17 cellular contexts compared by ENCODE assay signal in the genomic region with DNA sequence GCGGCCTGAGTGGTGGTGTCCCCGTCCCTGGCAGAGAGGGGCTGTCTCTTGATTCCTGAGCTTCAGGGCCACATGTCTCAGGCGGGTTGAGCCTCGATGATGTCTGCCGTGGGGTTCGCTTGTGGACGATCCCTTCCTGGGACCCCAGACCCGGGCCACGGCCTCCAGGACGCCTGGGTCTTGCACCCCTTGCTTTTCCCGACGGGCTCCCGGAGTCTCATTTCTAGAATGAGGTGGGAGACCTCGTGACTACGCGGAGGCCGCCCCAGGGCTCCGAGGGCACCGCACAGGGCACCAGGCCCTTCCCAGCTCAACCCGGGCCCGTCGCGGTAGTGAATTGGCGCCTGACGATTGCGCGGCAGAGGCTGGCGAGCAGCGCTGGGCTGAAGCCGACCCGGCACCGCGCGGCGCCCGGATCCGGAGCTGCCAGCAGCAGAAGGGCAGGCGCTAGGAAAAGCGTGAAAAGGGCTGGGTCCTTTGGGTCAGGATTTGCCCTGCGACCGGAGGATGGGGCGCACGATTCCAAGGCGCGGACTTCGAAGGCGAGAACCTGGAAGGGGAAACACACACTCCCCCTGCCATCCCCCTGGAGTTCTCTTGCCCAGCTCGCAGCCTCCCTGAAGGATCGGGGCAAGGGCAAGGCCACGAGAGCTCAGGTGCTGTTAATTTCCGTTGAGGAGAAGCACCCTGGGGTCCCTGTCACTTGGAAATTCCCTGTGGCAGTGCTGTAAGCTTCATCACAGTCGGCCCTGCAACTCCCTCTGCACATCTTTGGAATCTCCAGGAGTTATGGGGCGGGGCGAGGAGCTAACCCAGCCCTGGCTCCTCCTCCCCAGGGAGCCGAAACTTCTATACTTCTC. TPM values are rescaled to one million over a fixed set of nuclear protein-coding genes. Genes with fewer than 3 reads are reported as not detected.
DNase-seq lines count a peak whose midpoint lies in the region; ATAC-seq, FAIRE-seq and TF ChIP-seq lines count a peak whose summit lies in the region.
"Had no signal": no experiment of that assay in that cellular context is flagged by ENCODE, and none has a peak within 500 bp of the region (broad histone marks: within the 10 kb centered on the region; RNA-seq: fewer than 3 reads in every experiment).

No MANE protein-coding gene starts in this region.

- H3K36me3 ChIP-seq in HUES48 (ENCODE audit: control insufficient read depth, insufficient read depth, low read length) (no peaks in the 10 kb centered on the region), osteoblast (ENCODE audit: insufficient read depth, low read length) (no peaks in the 10 kb centered on the region)
- H3K36me3 ChIP-seq: tibial artery had no signal

- POLR2A ChIA-PET in CD4-positive, alpha-beta T cell (lab: Charles Lee), result no interaction called here

- no peak overlapping the region for H3K27ac ChIP-seq in CD4-positive, alpha-beta T cell (ENCODE audit: low read depth, low read length)
- H3K27ac ChIP-seq in HUES48 (ENCODE audit: low read depth, low read length), result no peak overlapping the region
- H3K27ac ChIP-seq in osteoblast (ENCODE audit: low read depth, low read length), result no peak overlapping the region
- H3K27ac ChIP-seq: tibial artery had no signal

- H3K27me3 Mint-ChIP-seq in CD4-positive, alpha-beta T cell, result peaks cover 96% of the 10 kb centered on the region
- peaks cover 37% of the 10 kb centered on the region for H3K27me3 Mint-ChIP-seq in glutamatergic neuron (ENCODE audit: unreplicated experiment)

- intact Hi-C loops in CD4-positive, alpha-beta T cell (cut with DNase I, micrococcal nuclease), result no loop called here

- H3K9me3 Mint-ChIP-seq in CD4-positive, alpha-beta T cell, result peaks cover 2% of the 10 kb centered on the region
- H3K9me3 Mint-ChIP-seq in glutamatergic neuron (ENCODE audit: unreplicated experiment), result peaks cover 7% of the 10 kb centered on the region

- H3K4me1 Mint-ChIP-seq in CD4-positive, alpha-beta T cell (ENCODE audit: low read depth), result peaks cover 8% of the 10 kb centered on the region
- H3K4me1 Mint-ChIP-seq in glutamatergic neuron (ENCODE audit: low read depth, unreplicated experiment), result peaks cover 1% of the 10 kb centered on the region

- H3K4me1 ChIP-seq in HUES48 (ENCODE audit: control insufficient read depth, insufficient read depth, low read length) (peaks cover 8% of the 10 kb centered on the region; the same call in 1 of the 2 replicates), osteoblast (ENCODE audit: insufficient read depth, low read length) (peaks cover 7% of the 10 kb centered on the region)

- H3K4me3 ChIP-seq in HUES48 (ENCODE audit: low read depth, low read length) (peak overlapping the region; percentile 44), epithelial cell of esophagus (ENCODE audit: low read length) (no peak overlapping the region), osteoblast (ENCODE audit: insufficient read depth, low read length) (no peak overlapping the region)
- H3K4me3 ChIP-seq: K562, tibial artery had no signal

- in situ Hi-C loops in KBM-7 (cut with MboI; ENCODE audit: low pct_unique_long_range_greater_than_20kb, low sequenced_read_pairs), result no loop called here

- no peak for DNase-seq in CD4-positive, alpha-beta T cell
- DNase-seq in epithelial cell of esophagus (ENCODE audit: low read depth) (peak; percentile 30), osteoblast (ENCODE audit: insufficient read length, low spot score, missing footprints) (peak; percentile 72), KBM-7 (no peak), frontal cortex (ENCODE audit: low spot score in 2 of 2) (no peak), glutamatergic neuron (no peak)
- DNase-seq: activated CD8-positive, alpha-beta memory T cell treated with anti-CD3 and anti-CD28 coated beads, Interleukin-2, amount 50 U/mL, for 48 hours; CD4-positive, CD25-positive, alpha-beta regulatory T cell; central memory CD4-positive, alpha-beta T cell; NCI-H1417; stimulated activated CD8-positive, alpha-beta memory T cell treated with anti-CD3 and anti-CD28 coated beads, Interleukin-4, amount 100 ng/mL, for 48 hours; tibial artery had no signal

- FAIRE-seq in frontal cortex (lab: Jason Lieb, UNC), result no peak
- FAIRE-seq: G401.6, K562 had no signal

- no peaks in the 10 kb centered on the region for H4K20me1 ChIP-seq in osteoblast (ENCODE audit: insufficient read depth, low read length)

- H3K36me3 Mint-ChIP-seq in CD4-positive, alpha-beta T cell (ENCODE audit: low read depth), result no peaks in the 10 kb centered on the region
- H3K36me3 Mint-ChIP-seq in glutamatergic neuron (ENCODE audit: unreplicated experiment), result no peaks in the 10 kb centered on the region
- H3K36me3 Mint-ChIP-seq: CD4-positive, CD25-positive, alpha-beta regulatory T cell had no signal

- H3K9ac ChIP-seq in HUES48 (ENCODE audit: low read depth, low read length), result no peak overlapping the region

- CTCF ChIA-PET in CD4-positive, alpha-beta T cell (lab: Charles Lee), result interaction anchor here (1.4 kb wide), 1 partner anchor 51 kb away, joined by 4 read pairs; no protein-coding TSS in a partner anchor

- H3K79me2 ChIP-seq in osteoblast (ENCODE audit: insufficient read depth, low read length), result no peaks in the 10 kb centered on the region

- ATAC-seq in CD4-positive, alpha-beta T cell (ENCODE audit: poor library complexity), result peak; percentile 45
- ATAC-seq: K562 had no signal

- peaks cover 83% of the 10 kb centered on the region for H3K27me3 ChIP-seq in CD4-positive, alpha-beta T cell (ENCODE audit: control insufficient read depth, insufficient read depth, low read length)
- peaks cover 100% of the 10 kb centered on the region for H3K27me3 ChIP-seq in HUES48 (ENCODE audit: control insufficient read depth, insufficient read depth, low read length)
- H3K27me3 ChIP-seq in osteoblast (ENCODE audit: insufficient read depth, low read length), result peaks cover 85% of the 10 kb centered on the region

- H3K4me2 ChIP-seq in osteoblast (ENCODE audit: insufficient read depth, low read length), result no peak overlapping the region

- H3K27ac Mint-ChIP-seq in CD4-positive, alpha-beta T cell, result no peak overlapping the region
- H3K27ac Mint-ChIP-seq in glutamatergic neuron (ENCODE audit: unreplicated experiment), result no peak overlapping the region
- H3K27ac Mint-ChIP-seq: progenitor cell of endocrine pancreas had no signal

- no peaks in the 10 kb centered on the region for H3K9me3 ChIP-seq in CD4-positive, alpha-beta T cell (ENCODE audit: control insufficient read depth, low read length)
- H3K9me3 ChIP-seq in HUES48 (ENCODE audit: control insufficient read depth, insufficient read depth, low read length), result 0 out of 2 replicates have a peak, but pooled peaks cover 5% of the 10 kb centered on the region
- H3K9me3 ChIP-seq in osteoblast (ENCODE audit: low read depth, low read length), result peaks cover 4% of the 10 kb centered on the region

- no peak for TF ChIP-seq CTCF in CD4-positive, alpha-beta T cell (IDR thresholded peaks at IDR 0.05)
- TF ChIP-seq CTCF in epithelial cell of esophagus (IDR thresholded peaks at IDR 0.05; ENCODE audit: insufficient read depth, low read depth, low read length, missing control alignments) (no peak), osteoblast (IDR thresholded peaks at IDR 0.05; ENCODE audit: extremely low read depth, low read depth, low read length) (no peak), glutamatergic neuron (IDR thresholded peaks at IDR 0.05; ENCODE audit: partially characterized antibody, unreplicated experiment) (no peak)

- no peak overlapping the region for H2AFZ ChIP-seq in osteoblast (ENCODE audit: low read length)

- H3K4me3 Mint-ChIP-seq in CD4-positive, alpha-beta T cell, result no peak overlapping the region
- no peak overlapping the region for H3K4me3 Mint-ChIP-seq in glutamatergic neuron (ENCODE audit: unreplicated experiment)
- H3K4me3 Mint-ChIP-seq: CD4-positive, CD25-positive, alpha-beta regulatory T cell had no signal

RNA-seq across cellular contexts. Expression of a gene that starts 15.5 kb away (rescaled TPM):
- total RNA-seq in CD4-positive, alpha-beta T cell, result not detected
- total RNA-seq in osteoblast (not detected in 2 replicates), frontal cortex (not detected), glutamatergic neuron (ENCODE audit: unreplicated experiment) (14.3 TPM)
- total RNA-seq: CD4-positive, CD25-positive, alpha-beta regulatory T cell; NCI-H460; progenitor cell of endocrine pancreas had no signal

Comparison
In these comparisons a context has a peak if more than half of its experiments do, and no peak if none do; other contexts are left out.
1. DNase-seq: peak in epithelial cell of esophagus (single experiment) and osteoblast (single experiment); none in CD4-positive, alpha-beta T cell (0 of 10), KBM-7 (single experiment), frontal cortex (0 of 2) and glutamatergic neuron (single experiment).
2. RNA of a gene that starts 15.5 kb away (total RNA-seq): 14.3 TPM in glutamatergic neuron (single experiment); not detected in CD4-positive, alpha-beta T cell, not detected in osteoblast and not detected in frontal cortex (single experiment); every median in the first group is over 10 times any median in the second.